Comparison of ENCODE assay signal across 12 cellular contexts in genomic region chr6:36977470-36977941, GRCh38. TPM values are rescaled to one million over a fixed set of nuclear protein-coding genes. Genes with fewer than 3 reads are reported as not detected.
DNase-seq lines count a peak whose midpoint lies in the region; FAIRE-seq and TF ChIP-seq lines count a peak whose summit lies in the region.
"Had no signal": no experiment of that assay in that cellular context is flagged by ENCODE, and none has a peak within 500 bp of the region (broad histone marks: within the 10 kb centered on the region; RNA-seq: fewer than 3 reads in every experiment).

No MANE protein-coding gene starts in this region.

- no peak overlapping the region for H2BK5ac ChIP-seq in neuronal stem cell (ENCODE audit: low read length)

- H3K27me3 ChIP-seq in neuronal stem cell (ENCODE audit: control insufficient read depth in 3 of 3, insufficient read depth in 3 of 3, low read depth in 1 of 3, low read length in 3 of 3), result no peaks in the 10 kb centered on the region
- H3K27me3 ChIP-seq: esophagus squamous epithelium, suprapubic skin had no signal

- H3K4me3 Mint-ChIP-seq in IgD-negative memory B cell, result no peak overlapping the region

- no peaks in the 10 kb centered on the region for H3K9me3 ChIP-seq in neuronal stem cell (replicated peaks in 1 of 2; ENCODE audit: control insufficient read depth in 2 of 2, insufficient read depth in 1 of 2, low read depth in 1 of 2, low read length in 2 of 2)
- H3K9me3 ChIP-seq: esophagus squamous epithelium, prostate gland, suprapubic skin had no signal

- H3K27me3 Mint-ChIP-seq in IgD-negative memory B cell, result no peaks in the 10 kb centered on the region

- H3K36me3 ChIP-seq in neuronal stem cell (replicated peaks in 1 of 2; ENCODE audit: control insufficient read depth in 2 of 2, insufficient read depth in 2 of 2, low read length in 2 of 2), result peaks cover 47 to 92% of the 10 kb centered on the region in 2 donors

- peaks cover 3 to 10% of the 10 kb centered on the region in 2 donors for H3K4me1 ChIP-seq in neuronal stem cell (ENCODE audit: control insufficient read depth in 2 of 2, insufficient read depth in 1 of 2, low read depth in 1 of 2, low read length in 2 of 2)

- FAIRE-seq in D721Med (lab: Jason Lieb, UNC), result no peak

- H3K27ac Mint-ChIP-seq in IgD-negative memory B cell, result peak overlapping the region in 2 of 3 donors; percentile 22 to 59

- H2BK15ac ChIP-seq in neuronal stem cell (ENCODE audit: low read length), result no peak overlapping the region

- no peak overlapping the region for H4K91ac ChIP-seq in neuronal stem cell (ENCODE audit: low read depth, low read length, poor library complexity)

- H3K79me1 ChIP-seq in neuronal stem cell (ENCODE audit: low read depth, low read length), result peaks cover 11% of the 10 kb centered on the region

- no peak overlapping the region for H3K14ac ChIP-seq in neuronal stem cell (ENCODE audit: low read length)

- peak; percentile 7 for TF ChIP-seq CTCF in D721Med (IDR thresholded peaks at IDR 0.05; ENCODE audit: insufficient read depth, missing control alignments)

- H3K4me1 Mint-ChIP-seq in IgD-negative memory B cell, result peaks cover 6 to 23% (median 18%) of the 10 kb centered on the region in 3 donors

- peak overlapping the region; percentile 14 for H3K9ac ChIP-seq in neuronal stem cell (ENCODE audit: low read depth, low read length, poor library complexity)

- H3K36me3 Mint-ChIP-seq in IgD-negative memory B cell, result peaks cover 3% of the 10 kb centered on the region

- H3K27ac ChIP-seq in neuronal stem cell (replicated peaks; ENCODE audit: low read length), result no peak overlapping the region
- H3K27ac ChIP-seq: esophagus squamous epithelium, prostate gland, suprapubic skin had no signal

- no peak overlapping the region for H3K18ac ChIP-seq in neuronal stem cell (ENCODE audit: low read length)

- H3K23ac ChIP-seq in neuronal stem cell (ENCODE audit: low read depth, low read length, poor library complexity), result no peak overlapping the region

- no peak overlapping the region for H2AK5ac ChIP-seq in neuronal stem cell (ENCODE audit: low read depth, low read length)

- H4K8ac ChIP-seq in neuronal stem cell (ENCODE audit: low read depth, low read length), result no peak overlapping the region

- no peaks in the 10 kb centered on the region for H3K9me3 Mint-ChIP-seq in IgD-negative memory B cell

- no peak overlapping the region for H3K4me3 ChIP-seq in neuronal stem cell (ENCODE audit: low read length in 2 of 2)
- H3K4me3 ChIP-seq: esophagus squamous epithelium, prostate gland, suprapubic skin had no signal

- no peak overlapping the region for H3K4ac ChIP-seq in neuronal stem cell (ENCODE audit: low read length)

- no peak overlapping the region for H2BK12ac ChIP-seq in neuronal stem cell (ENCODE audit: low read length)

- no peak overlapping the region for H2AFZ ChIP-seq in neuronal stem cell (ENCODE audit: low read length)

- WGBS in neuronal stem cell (ENCODE audit: extremely low coverage in 2 of 2, insufficient read length in 2 of 2, insufficient replicate concordance in 1 of 2), 2 donors, result no CpG with 5 or more reads among the region's 16 CpGs

- no peak overlapping the region for H2BK120ac ChIP-seq in neuronal stem cell (ENCODE audit: low read depth, low read length)

- no peak overlapping the region for H3K4me2 ChIP-seq in neuronal stem cell (ENCODE audit: insufficient read depth, low read length, poor library complexity, severe bottlenecking)

- no peak for DNase-seq in D721Med (ENCODE audit: insufficient read length, low spot score)
- peak; percentile 44 for DNase-seq in dermis blood vessel endothelial cell
- no peak for DNase-seq in neuronal stem cell (ENCODE audit: low spot score)
- no peak for DNase-seq in NCI-H2029 (lab: John Stamatoyannopoulos, UW)
- DNase-seq in NCI-H2081 (lab: John Stamatoyannopoulos, UW), result no peak
- DNase-seq in NCI-H1694 (lab: John Stamatoyannopoulos, UW), result no peak
- DNase-seq in activated CD8-positive, alpha-beta memory T cell treated with anti-CD3 and anti-CD28 coated beads, Interleukin-2, amount 50 U/mL, for 48 hours, result no peak
- DNase-seq: esophagus squamous epithelium, NCI-H524 treated with DMSO at 0.1 percent for 48 hours had no signal

RNA-seq across cellular contexts. Expression of gene MTCH1, which starts 8.5 kb away (rescaled TPM):
- polyA plus RNA-seq in IgD-negative memory B cell, result 69.5 TPM
- total RNA-seq in dermis blood vessel endothelial cell, result 290 and 303 TPM in 2 replicates
- polyA plus RNA-seq in neuronal stem cell (2013, experiment 1 of 2), result 125 TPM
- polyA plus RNA-seq in neuronal stem cell (2013, experiment 2 of 2), result 118 TPM

RNA-seq across cellular contexts. Expression of gene PI16, which starts 23.0 kb away (rescaled TPM):
- polyA plus RNA-seq in IgD-negative memory B cell, result 2.3 TPM
- not detected in 2 replicates for total RNA-seq in dermis blood vessel endothelial cell
- polyA plus RNA-seq in neuronal stem cell (2013, experiment 1 of 2), result 0.10 TPM
- polyA plus RNA-seq in neuronal stem cell (2013, experiment 2 of 2), result 0.12 TPM

RNA-seq across cellular contexts. Expression of gene FGD2, which starts 27.9 kb away (rescaled TPM):
- polyA plus RNA-seq in IgD-negative memory B cell, result 99.8 TPM
- not detected in 2 replicates for total RNA-seq in dermis blood vessel endothelial cell
- 0.04 TPM for polyA plus RNA-seq in neuronal stem cell (2013, experiment 1 of 2)
- 0.03 TPM for polyA plus RNA-seq in neuronal stem cell (2013, experiment 2 of 2)
